Comparison of ENCODE assay signal across 27 cellular contexts in genomic region chr7:55172161-55172560, GRCh38.
"Had no signal": no experiment of that assay in that cellular context is flagged by ENCODE, and none has a peak within 500 bp of the region (broad histone marks: within the 10 kb centered on the region; RNA-seq: fewer than 3 reads in every experiment).

No MANE protein-coding gene starts in this region.

- H3K4me3 Mint-ChIP-seq: activated T-cell treated with anti-CD3 and anti-CD28 coated beads, Interleukin-2, amount 50 U/mL, for 24 hours; activated T-helper 17 cell treated with anti-CD3 and anti-CD28 coated beads, Interleukin-2, amount 50 U/mL, for 72 hours; dendritic cell treated with granulocyte-macrophage colony-stimulating factor and Interleukin-4, amounts not matched to agents 40 ng/mL and 50 ng/mL, for 4 days; immature natural killer cell; mesothelial cell of epicardium; naive thymus-derived CD8-positive, alpha-beta T cell; stimulated activated naive CD8-positive, alpha-beta T cell treated with anti-CD3 and anti-CD28 coated beads, Interleukin-15, Interleukin-2, amounts not matched to agents 100 ng/mL and 50 ng/mL, for 24 hours had no signal

- H3K9me3 Mint-ChIP-seq: activated T-cell treated with anti-CD3 and anti-CD28 coated beads, Interleukin-2, amount 50 U/mL, for 24 hours; activated T-helper 17 cell treated with anti-CD3 and anti-CD28 coated beads, Interleukin-2, amount 50 U/mL, for 72 hours; mesothelial cell of epicardium; stimulated activated naive CD8-positive, alpha-beta T cell treated with anti-CD3 and anti-CD28 coated beads, Interleukin-15, Interleukin-2, amounts not matched to agents 100 ng/mL and 50 ng/mL, for 24 hours had no signal

- H3K4me3 ChIP-seq: ascending aorta, cardiac muscle cell, hepatocyte, left lung, lung, ovary, prostate gland, right atrium auricular region, thyroid gland, upper lobe of right lung had no signal

- H3K4me1 Mint-ChIP-seq: activated T-helper 17 cell treated with anti-CD3 and anti-CD28 coated beads, Interleukin-2, amount 50 U/mL, for 72 hours; immature natural killer cell; mesothelial cell of epicardium had no signal

- H3K36me3 ChIP-seq: cardiac muscle cell, ovary had no signal

- H3K27me3 ChIP-seq: ascending aorta, cardiac muscle cell, hepatocyte, left lung, ovary, right atrium auricular region, thyroid gland, upper lobe of right lung had no signal

- H3K9me3 ChIP-seq: ascending aorta, left lung, ovary, prostate gland, right atrium auricular region, thyroid gland, upper lobe of right lung had no signal

- DNase-seq: activated CD4-positive, alpha-beta T cell treated with anti-CD3 and anti-CD28 coated beads, Interleukin-2, amount 50 U/mL, for 4 hours; activated CD8-positive, alpha-beta memory T cell treated with anti-CD3 and anti-CD28 coated beads, Interleukin-2, amount 50 U/mL, for 4 hours; activated T-cell treated with anti-CD3 and anti-CD28 coated beads, Interleukin-2, amount 50 U/mL, for 24 hours; effector CD4-positive, alpha-beta T cell; erythroblast; glutamatergic neuron; immature natural killer cell; kidney glomerular epithelial cell; left lung; naive thymus-derived CD8-positive, alpha-beta T cell; stimulated activated CD4-positive, alpha-beta T cell treated with anti-CD3 and anti-CD28 coated beads, Interleukin-1b, Interleukin-23, amount 100 ng/mL, for 48 hours; substantia nigra; T-helper 9 cell; thyroid gland had no signal

- H3K27ac Mint-ChIP-seq: activated naive CD4-positive, alpha-beta T cell treated with anti-CD3 and anti-CD28 coated beads, Interleukin-2, amount 50 U/mL, for 72 hours; activated T-cell treated with anti-CD3 and anti-CD28 coated beads, Interleukin-2, amount 50 U/mL, for 24 hours; activated T-helper 17 cell treated with anti-CD3 and anti-CD28 coated beads, Interleukin-2, amount 50 U/mL, for 72 hours; dendritic cell treated with granulocyte-macrophage colony-stimulating factor and Interleukin-4, amounts not matched to agents 40 ng/mL and 50 ng/mL, for 4 days; immature natural killer cell; mesothelial cell of epicardium; stimulated activated naive CD8-positive, alpha-beta T cell treated with anti-CD3 and anti-CD28 coated beads, Interleukin-15, Interleukin-2, amounts not matched to agents 100 ng/mL and 50 ng/mL, for 24 hours had no signal

- ATAC-seq: activated naive CD4-positive, alpha-beta T cell treated with anti-CD3 and anti-CD28 coated beads, Interleukin-2, amount 50 U/mL, for 72 hours; activated T-helper 17 cell treated with anti-CD3 and anti-CD28 coated beads, Interleukin-2, amount 50 U/mL, for 72 hours; left lung; naive thymus-derived CD8-positive, alpha-beta T cell; upper lobe of right lung had no signal

- H3K27ac ChIP-seq: ascending aorta, cardiac muscle cell, hepatocyte, left lung, ovary, prostate gland, right atrium auricular region, thyroid gland, upper lobe of right lung had no signal

- H3K36me3 Mint-ChIP-seq: activated naive CD4-positive, alpha-beta T cell treated with anti-CD3 and anti-CD28 coated beads, Interleukin-2, amount 50 U/mL, for 72 hours; immature natural killer cell; naive thymus-derived CD8-positive, alpha-beta T cell had no signal

- H3K4me1 ChIP-seq: left lung, upper lobe of right lung had no signal

- H3K27me3 Mint-ChIP-seq: dendritic cell treated with granulocyte-macrophage colony-stimulating factor and Interleukin-4, amounts not matched to agents 40 ng/mL and 50 ng/mL, for 4 days; stimulated activated naive CD8-positive, alpha-beta T cell treated with anti-CD3 and anti-CD28 coated beads, Interleukin-15, Interleukin-2, amounts not matched to agents 100 ng/mL and 50 ng/mL, for 24 hours had no signal
